Comparison of ENCODE assay signal across 36 cellular contexts in genomic region chr2:74228772-74229171, GRCh38.
"Had no signal": no experiment of that assay in that cellular context is flagged by ENCODE, and none has a peak within 500 bp of the region (broad histone marks: within the 10 kb centered on the region; RNA-seq: fewer than 3 reads in every experiment).

No MANE protein-coding gene starts in this region.

- H3K36me3 Mint-ChIP-seq: type B pancreatic cell had no signal

- H3K9me3 ChIP-seq: ascending aorta, colonic mucosa, gastroesophageal sphincter, left lung, lower lobe of right lung, right atrium auricular region, uterus had no signal

- H3K27me3 Mint-ChIP-seq: activated naive CD4-positive, alpha-beta T cell treated with anti-CD3 and anti-CD28 coated beads, Interleukin-2, amount 10 ng/mL, durations not matched to agents 7 days and 5 days; activated naive CD8-positive, alpha-beta T cell treated with anti-CD3 and anti-CD28 coated beads, Interleukin-2, amount 10 ng/mL, durations not matched to agents 7 days and 5 days; naive thymus-derived CD8-positive, alpha-beta T cell; stimulated activated memory B cell treated with anti-CD40 and anti-IgM and Interleukin-4, amounts not matched to agents 10 μg/mL and 1 μg/mL and 100 μg/mL, for 72 hours; stimulated activated naive CD8-positive, alpha-beta T cell treated with anti-CD3 and anti-CD28 coated beads, Interleukin-15, amount 100 ng/mL, for 72 hours; type B pancreatic cell had no signal

- DNase-seq: activated CD4-positive, alpha-beta T cell treated with anti-CD3 and anti-CD28 coated beads for 48 hours; activated CD4-positive, alpha-beta T cell treated with anti-CD3 and anti-CD28 coated beads, Interleukin-2, amount 50 U/mL, for 48 hours; activated CD8-positive, alpha-beta memory T cell treated with anti-CD3 and anti-CD28 coated beads for 24 hours; activated effector memory CD4-positive, alpha-beta T cell treated with anti-CD3 and anti-CD28 coated beads, Interleukin-2, amount 50 U/mL, for 16 hours; activated naive CD4-positive, alpha-beta T cell treated with anti-CD3 and anti-CD28 coated beads, Interleukin-2, amount 10 ng/mL, durations not matched to agents 7 days and 5 days; activated naive CD8-positive, alpha-beta T cell treated with anti-CD3 and anti-CD28 coated beads, Interleukin-2, amount 10 ng/mL, durations not matched to agents 7 days and 5 days; activated T-cell treated with anti-CD3 and anti-CD28 coated beads, Interleukin-2, amount 50 U/mL, for 1 hour; cerebellar nuclear complex; colonic mucosa; dorsolateral prefrontal cortex; effector memory CD4-positive, alpha-beta T cell; erythroblast; hippocampal formation; left lung; lower lobe of right lung; mesenchymal stem cell; naive thymus-derived CD8-positive, alpha-beta T cell; stimulated activated CD4-positive, alpha-beta T cell treated with anti-CD3 and anti-CD28 coated beads, Interleukin-1b, Interleukin-23, amount 100 ng/mL, for 48 hours; stimulated activated CD4-positive, alpha-beta T cell treated with anti-CD3 and anti-CD28 coated beads, Interleukin-4, amount 100 ng/mL, for 4 hours; stimulated activated CD8-positive, alpha-beta memory T cell treated with anti-CD3 and anti-CD28 coated beads, Interleukin-4, amount 100 ng/mL, for 48 hours; stimulated activated naive CD8-positive, alpha-beta T cell treated with anti-CD3 and anti-CD28 coated beads, Interleukin-15, amount 100 ng/mL, for 72 hours; substantia nigra; T-helper 9 cell; uterus had no signal

- H3K4me1 ChIP-seq: colonic mucosa, lower lobe of right lung, uterus had no signal

- H3K4me3 ChIP-seq: ascending aorta, cardiac muscle cell, colonic mucosa, dorsolateral prefrontal cortex, gastroesophageal sphincter, left lung, lower lobe of right lung, right atrium auricular region, smooth muscle cell, uterus had no signal

- H3K4me2 ChIP-seq: smooth muscle cell had no signal

- H3K27ac Mint-ChIP-seq: activated naive CD4-positive, alpha-beta T cell treated with anti-CD3 and anti-CD28 coated beads, Interleukin-2, amount 10 ng/mL, durations not matched to agents 7 days and 5 days; activated naive CD8-positive, alpha-beta T cell treated with anti-CD3 and anti-CD28 coated beads, Interleukin-2, amount 10 ng/mL, durations not matched to agents 7 days and 5 days; activated T-helper 1 cell treated with anti-CD3 and anti-CD28 coated beads, Interleukin-12 subunit alpha, Interleukin-12 subunit beta, Interleukin-2, Interleukin-4 antibody, amounts not matched to agents 30 ng/mL and 10 ng/mL and 1 ng/mL, durations not matched to agents 14 hours and 24 hours and 36 hours; brain; stimulated activated memory B cell treated with anti-CD40 and anti-IgM and Interleukin-4, amounts not matched to agents 10 μg/mL and 1 μg/mL and 100 μg/mL, for 72 hours; stimulated activated naive CD8-positive, alpha-beta T cell treated with anti-CD3 and anti-CD28 coated beads, Interleukin-15, amount 100 ng/mL, for 72 hours; type B pancreatic cell had no signal

- FAIRE-seq: TTC549 had no signal

- H3K9me3 Mint-ChIP-seq: activated naive CD4-positive, alpha-beta T cell treated with anti-CD3 and anti-CD28 coated beads, Interleukin-2, amount 10 ng/mL, durations not matched to agents 7 days and 5 days; activated naive CD8-positive, alpha-beta T cell treated with anti-CD3 and anti-CD28 coated beads, Interleukin-2, amount 10 ng/mL, durations not matched to agents 7 days and 5 days; activated T-helper 1 cell treated with anti-CD3 and anti-CD28 coated beads, Interleukin-12 subunit alpha, Interleukin-12 subunit beta, Interleukin-2, Interleukin-4 antibody, amounts not matched to agents 30 ng/mL and 10 ng/mL and 1 ng/mL, durations not matched to agents 14 hours and 24 hours and 36 hours; brain; naive thymus-derived CD8-positive, alpha-beta T cell; stimulated activated memory B cell treated with anti-CD40 and anti-IgM and Interleukin-4, amounts not matched to agents 10 μg/mL and 1 μg/mL and 100 μg/mL, for 72 hours; stimulated activated naive CD8-positive, alpha-beta T cell treated with anti-CD3 and anti-CD28 coated beads, Interleukin-15, amount 100 ng/mL, for 72 hours; type B pancreatic cell had no signal

- H3K4me3 Mint-ChIP-seq: activated naive CD4-positive, alpha-beta T cell treated with anti-CD3 and anti-CD28 coated beads, Interleukin-2, amount 10 ng/mL, durations not matched to agents 7 days and 5 days; activated naive CD8-positive, alpha-beta T cell treated with anti-CD3 and anti-CD28 coated beads, Interleukin-2, amount 10 ng/mL, durations not matched to agents 7 days and 5 days; activated T-helper 1 cell treated with anti-CD3 and anti-CD28 coated beads, Interleukin-12 subunit alpha, Interleukin-12 subunit beta, Interleukin-2, Interleukin-4 antibody, amounts not matched to agents 30 ng/mL and 10 ng/mL and 1 ng/mL, durations not matched to agents 14 hours and 24 hours and 36 hours; brain; naive thymus-derived CD8-positive, alpha-beta T cell; stimulated activated memory B cell treated with anti-CD40 and anti-IgM and Interleukin-4, amounts not matched to agents 10 μg/mL and 1 μg/mL and 100 μg/mL, for 72 hours; stimulated activated naive CD8-positive, alpha-beta T cell treated with anti-CD3 and anti-CD28 coated beads, Interleukin-15, amount 100 ng/mL, for 72 hours; type B pancreatic cell had no signal

- H3K4me1 Mint-ChIP-seq: naive thymus-derived CD8-positive, alpha-beta T cell had no signal

- H3K27me3 ChIP-seq: ascending aorta, cardiac muscle cell, colonic mucosa, dorsolateral prefrontal cortex, gastroesophageal sphincter, left lung, right atrium auricular region, uterus had no signal

- H3K27ac ChIP-seq: ascending aorta, colonic mucosa, dorsolateral prefrontal cortex, gastroesophageal sphincter, left lung, lower lobe of right lung, right atrium auricular region, uterus, VCaP had no signal

- ATAC-seq: activated CD4-positive, CD25-positive, alpha-beta regulatory T cell treated with anti-CD3 and anti-CD28 coated beads, Interleukin-2, amount 50 U/mL, for 24 hours; gastroesophageal sphincter; left lung; lower lobe of right lung; naive thymus-derived CD8-positive, alpha-beta T cell; stimulated activated memory B cell treated with anti-CD40 and anti-IgM and Interleukin-4, amounts not matched to agents 10 μg/mL and 1 μg/mL and 100 μg/mL, for 72 hours; stimulated activated naive CD8-positive, alpha-beta T cell treated with anti-CD3 and anti-CD28 coated beads, Interleukin-15, amount 100 ng/mL, for 72 hours had no signal

- H3K36me3 ChIP-seq: ascending aorta, cardiac muscle cell, colonic mucosa, left lung, lower lobe of right lung, right atrium auricular region, uterus had no signal
